In the genomic region with DNA sequence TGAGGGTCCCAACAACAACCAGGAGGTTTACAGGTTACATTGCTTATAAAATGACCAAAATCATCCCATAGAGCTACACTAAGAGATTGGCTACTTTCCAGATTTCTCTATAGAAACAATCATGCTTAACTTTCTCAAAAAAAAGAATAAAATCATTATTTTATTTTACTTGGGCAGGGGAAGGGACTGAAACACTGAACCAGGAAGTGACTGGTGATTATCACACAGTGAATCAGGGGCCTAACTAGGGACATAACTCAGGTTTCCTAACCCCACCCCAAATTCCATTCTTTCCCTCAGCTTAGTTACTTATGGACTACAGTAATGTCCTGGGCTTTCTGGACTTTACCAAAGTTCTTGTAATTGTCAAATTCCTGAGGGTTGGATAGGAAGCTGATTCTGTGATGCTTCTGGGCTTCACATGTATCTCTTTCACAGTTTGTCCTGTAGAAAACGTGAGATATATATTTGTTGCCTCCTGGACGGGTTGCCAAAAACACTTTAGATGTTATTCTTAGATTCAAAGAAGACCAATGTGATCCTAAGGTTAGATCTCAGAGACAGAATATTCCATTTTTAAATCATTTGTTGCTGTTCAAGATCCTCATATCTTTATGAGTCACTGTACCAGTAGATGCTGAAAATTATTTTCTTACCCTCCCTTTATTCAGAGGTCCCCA, we compare ENCODE assay signal across 1 cellular context.
TF ChIP-seq lines count a peak whose summit lies in the region.

No MANE protein-coding gene starts in this region.

TF ChIP-seq in A549, 52 proteins besides CTCF, POLR2A, EP300 and RAD21:
- 0 out of 5 replicates have a peak, but pooled peaks of 1 of the 2 experiments have one; percentile 21 for TF ChIP-seq JUN (IDR thresholded peaks at IDR 0.05)
- TF ChIP-seq, protein P1, sequence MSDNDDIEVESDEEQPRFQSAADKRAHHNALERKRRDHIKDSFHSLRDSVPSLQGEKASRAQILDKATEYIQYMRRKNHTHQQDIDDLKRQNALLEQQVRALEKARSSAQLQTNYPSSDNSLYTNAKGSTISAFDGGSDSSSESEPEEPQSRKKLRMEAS (IDR thresholded peaks at IDR 0.05): peak; percentile 1; the same call in 1 of the 2 replicates
